16 cellular contexts compared by ENCODE assay signal in genomic region chr6:107209406-107209939, GRCh38.
A peak's percentile ranks its signal among the peaks of the same experiment; 100 is the strongest.
DNase-seq lines count a peak whose midpoint lies in the region; ATAC-seq, FAIRE-seq and TF ChIP-seq lines count a peak whose summit lies in the region.
"Had no signal": no experiment of that assay in that cellular context is flagged by ENCODE, and none has a peak within 500 bp of the region (broad histone marks: within the 10 kb centered on the region; RNA-seq: fewer than 3 reads in every experiment).

No MANE protein-coding gene starts in this region.

- in situ Hi-C loops in HAP-1 (cut with MboI; ENCODE audit: low sequenced_read_pairs) (no loop called here), K562 (cut with MboI) (no loop called here)

- DNase-seq in HAP-1 (ENCODE audit: low spot score in 2 of 2) (peak; percentile 43 to 48), K562 (ENCODE audit: extremely low read depth in 1 of 4, low spot score in 3 of 4) (no peak), progenitor cell of endocrine pancreas (ENCODE audit: low spot score, unreplicated experiment) (no peak)
- no peak for DNase-seq in stimulated activated CD4-positive, alpha-beta T cell treated with anti-CD3 and anti-CD28 coated beads, Interleukin-2, amount 100 ng/mL, for 24 hours
- DNase-seq in activated CD4-positive, alpha-beta T cell treated with anti-CD3 and anti-CD28 coated beads for 1 hour = no peak
- DNase-seq: 8988T; CD4-positive, alpha-beta memory T cell; DMS153; DMS79; GF-D8; HCEC 1CT had no signal

- no peak overlapping the region for H2AFZ ChIP-seq in K562 (ENCODE audit: low read depth, low read length)

- peaks cover 2% of the 10 kb centered on the region; the same call in 1 of the 2 replicates for H3K9me3 ChIP-seq in ES-I3 (ENCODE audit: control insufficient read depth, insufficient read depth, low read length)
- peaks cover 5% of the 10 kb centered on the region for H3K9me3 ChIP-seq in HAP-1
- no peaks in the 10 kb centered on the region for H3K9me3 ChIP-seq in K562 (replicated peaks; ENCODE audit: control insufficient read depth, insufficient read depth, low read depth, low read length)

- H3K9ac ChIP-seq in ES-I3 (ENCODE audit: low read depth, low read length) (peak overlapping the region; percentile 2; the same call in 1 of the 2 replicates), K562 (ENCODE audit: insufficient read depth in 1 of 2, low read depth in 2 of 2, low read length in 2 of 2) (no peak overlapping the region)
- H3K9ac ChIP-seq: BLaER1 had no signal

- H3K79me2 ChIP-seq in K562 (ENCODE audit: control insufficient read depth, insufficient read depth, low read length) = no peaks in the 10 kb centered on the region

- no peak for FAIRE-seq in K562 (lab: Jason Lieb, UNC)
- FAIRE-seq: H1 had no signal

- H3K4me1 ChIP-seq in ES-I3 (ENCODE audit: insufficient read depth, low read length) (peaks cover 22% of the 10 kb centered on the region), HAP-1 (peaks cover 43% of the 10 kb centered on the region), K562 (replicated peaks in 1 of 2; ENCODE audit: control insufficient read depth in 2 of 2, insufficient read depth in 2 of 2, low read length in 2 of 2) (no peaks in the 10 kb centered on the region)
- H3K4me1 ChIP-seq: BLaER1 had no signal

- H3K9me1 ChIP-seq in K562 (ENCODE audit: control insufficient read depth, insufficient read depth, low read length) = no peaks in the 10 kb centered on the region

- H4K20me1 ChIP-seq in K562 (replicated peaks; ENCODE audit: control insufficient read depth, insufficient read depth, low read length) = no peaks in the 10 kb centered on the region
- H4K20me1 ChIP-seq: BLaER1 had no signal

- H3K4me3 ChIP-seq in HAP-1 (no peak overlapping the region), K562 (no peak overlapping the region)
- H3K4me3 ChIP-seq: BLaER1 had no signal

- peaks cover 6% of the 10 kb centered on the region for H3K4me1 Mint-ChIP-seq in progenitor cell of endocrine pancreas (ENCODE audit: low read depth)
- H3K4me1 Mint-ChIP-seq: CD4-positive, alpha-beta memory T cell had no signal

- H3K36me3 ChIP-seq in ES-I3 (ENCODE audit: insufficient read depth, low read length) = no peaks in the 10 kb centered on the region
- H3K36me3 ChIP-seq in HAP-1 (replicated peaks) = 0 out of 2 replicates have a peak, but pooled peaks cover under 1% of the 10 kb centered on the region
- H3K36me3 ChIP-seq in K562 (ENCODE audit: control insufficient read depth, insufficient read depth, low read length) = no peaks in the 10 kb centered on the region

- POLR2A ChIA-PET in K562 (lab: Yijun Ruan, JAX) = no interaction called here

- H3K27me3 ChIP-seq in HAP-1 (ENCODE audit: low read depth) (no peaks in the 10 kb centered on the region), K562 (ENCODE audit: control insufficient read depth in 2 of 2, insufficient read depth in 2 of 2, low read length in 2 of 2) (no peaks in the 10 kb centered on the region)
- H3K27me3 ChIP-seq: BLaER1 had no signal

- TF ChIP-seq CTCF in K562 (IDR thresholded peaks at IDR 0.05 in 2 of 3, conservative IDR thresholded peaks at IDR 0.05 in 1 of 3; ENCODE audit: insufficient read depth in 2 of 3, low read depth in 1 of 3, low read length in 3 of 3) = no peak
- no peak for TF ChIP-seq CTCF in progenitor cell of endocrine pancreas (IDR thresholded peaks at IDR 0.05; ENCODE audit: unreplicated experiment)

- H3K4me2 ChIP-seq in K562 (ENCODE audit: insufficient read depth, low read length) = no peak overlapping the region
- H3K4me2 ChIP-seq: BLaER1 had no signal

- 45% methylated on average over 2 of the region's 3 CpGs for WGBS in K562 (ENCODE audit: insufficient coverage, low coverage, missing lambda C conversion rate)

- no peak for TF ChIP-seq EP300 in K562 (IDR thresholded peaks at IDR 0.05; ENCODE audit: low read length)

- peak overlapping the region; percentile 83 for H3K27ac Mint-ChIP-seq in progenitor cell of endocrine pancreas
- H3K27ac Mint-ChIP-seq: CD4-positive, alpha-beta memory T cell had no signal

- intact Hi-C loops in K562 (cut with micrococcal nuclease) = no loop called here

- H3K27ac ChIP-seq in K562 (ENCODE audit: extremely low read depth, low read depth, low read length) = no peak overlapping the region
- H3K27ac ChIP-seq: BLaER1 had no signal

- no peaks in the 10 kb centered on the region for H3K27me3 Mint-ChIP-seq in progenitor cell of endocrine pancreas
- H3K27me3 Mint-ChIP-seq: CD4-positive, alpha-beta memory T cell had no signal

- H3K9me3 Mint-ChIP-seq in progenitor cell of endocrine pancreas (ENCODE audit: low read depth) = peaks cover 2% of the 10 kb centered on the region

- CTCF ChIA-PET in K562 (lab: Yijun Ruan, JAX; ENCODE audit: low intra/inter-chr PET ratio) = no interaction called here

- ATAC-seq in K562 = no peak
- no peak for ATAC-seq in HG02759 (IDR thresholded peaks at IDR 0.05; ENCODE audit: unreplicated experiment)

- TF ChIP-seq RAD21 in K562 (CRISPR knock-in tag; conservative IDR thresholded peaks at IDR 0.05 in 1 of 2, IDR thresholded peaks at IDR 0.05 in 1 of 2) = no peak

- H3K36me3 Mint-ChIP-seq in progenitor cell of endocrine pancreas (ENCODE audit: insufficient read depth) = peaks cover 6% of the 10 kb centered on the region

- BruUV-seq in K562 (replicated peaks; lab: Mats Ljungman, UMichigan) = no TSS peak

- no peak overlapping the region for H3K4me3 Mint-ChIP-seq in progenitor cell of endocrine pancreas (ENCODE audit: low read depth)
- H3K4me3 Mint-ChIP-seq: CD14-positive monocyte; CD4-positive, alpha-beta memory T cell had no signal

- TF ChIP-seq POLR2A in K562 (conservative IDR thresholded peaks at IDR 0.05) = no peak

TF ChIP-seq in K562, 482 proteins besides CTCF, POLR2A, EP300 and RAD21 (continues in another document):
- TF ChIP-seq SIN3B (IDR thresholded peaks at IDR 0.05; ENCODE audit: low read depth) (no peak), ELF1 (tag; IDR thresholded peaks at IDR 0.05) (no peak), ZBTB40 (IDR thresholded peaks at IDR 0.05) (peak; percentile 78), ZBTB40 (CRISPR knock-in tag; IDR thresholded peaks at IDR 0.05) (peak; percentile 67; the same call in 1 of the 2 replicates), ZNF143 (CRISPR knock-in tag; IDR thresholded peaks at IDR 0.05) (no peak), HDGF (IDR thresholded peaks at IDR 0.05) (no peak)

Comparison
In these comparisons a context has a peak if more than half of its experiments do, and no peak if none do; other contexts are left out.
1. DNase-seq: peak in HAP-1 (2 of 2); none in K562 (0 of 4), progenitor cell of endocrine pancreas (single experiment), stimulated activated CD4-positive, alpha-beta T cell treated with anti-CD3 and anti-CD28 coated beads, Interleukin-2, amount 100 ng/mL, for 24 hours (0 of 2) and activated CD4-positive, alpha-beta T cell treated with anti-CD3 and anti-CD28 coated beads for 1 hour (single experiment).